Comparison of ENCODE assay signal across 9 cellular contexts in genomic region chr22:37498289-37498909, GRCh38. TPM values are rescaled to one million over a fixed set of nuclear protein-coding genes. Genes with fewer than 3 reads are reported as not detected.
DNase-seq lines count a peak whose midpoint lies in the region; ATAC-seq and TF ChIP-seq lines count a peak whose summit lies in the region.
"Had no signal": no experiment of that assay in that cellular context is flagged by ENCODE, and none has a peak within 500 bp of the region (broad histone marks: within the 10 kb centered on the region; RNA-seq: fewer than 3 reads in every experiment).

No MANE protein-coding gene starts in this region.

- BruUV-seq in HCT116 (replicated peaks; lab: Mats Ljungman, UMichigan) (no TSS peak), mammary epithelial cell (replicated peaks; lab: Mats Ljungman, UMichigan) (no TSS peak)

- no peaks in the 10 kb centered on the region for H3K9me2 ChIP-seq in HCT116 (ENCODE audit: insufficient read depth)

- peaks cover 22% of the 10 kb centered on the region for H3K27me3 Mint-ChIP-seq in neural progenitor cell (ENCODE audit: insufficient read depth, low read depth)

- H3K9me3 ChIP-seq in HCT116 (ENCODE audit: control insufficient read depth in 1 of 2, insufficient read depth in 1 of 2, low read depth in 1 of 2, low read length in 2 of 2) (no peaks in the 10 kb centered on the region), mammary epithelial cell (replicated peaks; ENCODE audit: insufficient read depth, low read length) (no peaks in the 10 kb centered on the region), neural progenitor cell (ENCODE audit: low read depth) (no peaks in the 10 kb centered on the region)

- 76% methylated on average over 14 of the region's 15 CpGs for whole genome bisulfite sequencing in mammary epithelial cell (ENCODE audit: low coverage, missing lambda C conversion rate)

- H3K79me2 ChIP-seq in HCT116 (ENCODE audit: insufficient read depth, low read length) (no peaks in the 10 kb centered on the region), mammary epithelial cell (ENCODE audit: insufficient read depth, low read length) (peaks cover 90% of the 10 kb centered on the region), neural progenitor cell (ENCODE audit: low read depth) (no peaks in the 10 kb centered on the region)

- no peak for TF ChIP-seq POLR2A in HCT116 (IDR thresholded peaks at IDR 0.05; ENCODE audit: borderline replicate concordance, extremely low read depth, insufficient read depth, insufficient read length)

- intact Hi-C loops in HCT116 (cut with micrococcal nuclease) (no loop called here), mammary epithelial cell (cut with micrococcal nuclease) (no loop called here)

- dilution Hi-C loops in mammary epithelial cell (cut with HindIII; ENCODE audit: low sequenced_read_pairs): loop anchor here (5.0 kb wide), 2 partner anchors 44 to 166 kb away; no protein-coding TSS in a partner anchor

- CTCF ChIA-PET in HCT116 (lab: Charles Lee): interaction anchor here (1.0 to 1.5 kb wide), 3 partner anchors 11 to 182 kb away, joined by 3 to 8 read pairs (median 4); no protein-coding TSS in a partner anchor
- CTCF ChIA-PET in mammary epithelial cell (lab: Charles Lee; ENCODE audit: low non-redundant PET): no interaction called here

- H3K36me3 ChIP-seq in HCT116 (ENCODE audit: control insufficient read depth in 1 of 2, insufficient read depth in 2 of 2, low read length in 2 of 2) (peaks cover 9 to 25% of the 10 kb centered on the region in 2 experiments; a peak in 3 of 4 replicates), mammary epithelial cell (ENCODE audit: insufficient read depth, low read length) (peaks cover 34% of the 10 kb centered on the region), neural progenitor cell (no peaks in the 10 kb centered on the region)

- H4K20me1 ChIP-seq in HCT116 (ENCODE audit: insufficient read depth) (no peaks in the 10 kb centered on the region), mammary epithelial cell (ENCODE audit: insufficient read depth, low read length) (no peaks in the 10 kb centered on the region), neural progenitor cell (ENCODE audit: low read depth) (no peaks in the 10 kb centered on the region)

- H3K9ac ChIP-seq in HCT116 (ENCODE audit: low read length) (peak overlapping the region; percentile 22; the same call in 1 of the 2 replicates), mammary epithelial cell (ENCODE audit: insufficient read depth, low read length) (no peak overlapping the region), neural progenitor cell (no peak overlapping the region)

- H3K27me3 ChIP-seq in HCT116 (ENCODE audit: insufficient read depth, low read length): no peaks in the 10 kb centered on the region
- no peaks in the 10 kb centered on the region for H3K27me3 ChIP-seq in mammary epithelial cell (ENCODE audit: insufficient read depth, low read length)
- H3K27me3 ChIP-seq in neural progenitor cell: no peaks in the 10 kb centered on the region

- no peak; the same call in none of the 2 replicates for TF ChIP-seq RAD21 in HCT116 (IDR thresholded peaks at IDR 0.05; ENCODE audit: low read depth)

- no peak overlapping the region for H3K4me3 Mint-ChIP-seq in neural progenitor cell

- no peak overlapping the region for H2AFZ ChIP-seq in HCT116 (ENCODE audit: low read depth, low read length, poor library complexity, severe bottlenecking)
- no peak overlapping the region for H2AFZ ChIP-seq in mammary epithelial cell (ENCODE audit: low read depth, low read length)
- no peak overlapping the region for H2AFZ ChIP-seq in neural progenitor cell (replicated peaks)

- DNase-seq in CD1c-positive myeloid dendritic cell (ENCODE audit: extremely low spot score) (peak; percentile 62), HCT116 (ENCODE audit: low read depth, low spot score) (no peak), UCSD-AML1 (lab: John Stamatoyannopoulos, UW; ENCODE audit: unreplicated experiment) (peak; percentile 69), mammary epithelial cell (no peak), neural progenitor cell (ENCODE audit: low spot score) (peak; percentile 89)

- H3K4me1 Mint-ChIP-seq in neural progenitor cell: peaks cover 46% of the 10 kb centered on the region

- peaks cover 2% of the 10 kb centered on the region for H3K36me3 Mint-ChIP-seq in neural progenitor cell

- in situ Hi-C loops in mammary epithelial cell (cut with MboI; ENCODE audit: low sequenced_read_pairs in 2 of 2): no loop called here

- TF ChIP-seq CTCF in HCT116 (IDR thresholded peaks at IDR 0.05 in 2 of 3, conservative IDR thresholded peaks at IDR 0.05 in 1 of 3; ENCODE audit: borderline replicate concordance in 1 of 3, insufficient read depth in 1 of 3, low read depth in 2 of 3, low read length in 2 of 3): peak in 2 of 3 experiments; percentile 82 to 88; a peak in 5 of 6 replicates
- TF ChIP-seq CTCF in mammary epithelial cell (conservative IDR thresholded peaks at IDR 0.05 in 1 of 2, IDR thresholded peaks at IDR 0.05 in 1 of 2; ENCODE audit: extremely low read depth in 1 of 2, insufficient read depth in 1 of 2, low read depth in 1 of 2, low read length in 2 of 2): peak; percentile 21 to 35
- peak; percentile 74 for TF ChIP-seq CTCF in neural progenitor cell (IDR thresholded peaks at IDR 0.05)

- H3K4me3 ChIP-seq in HCT116 (replicated peaks in 1 of 2; ENCODE audit: low read depth in 1 of 2, low read length in 2 of 2) (no peak overlapping the region; a peak in 1 of 4 replicates), mammary epithelial cell (replicated peaks in 1 of 3; ENCODE audit: insufficient read depth in 1 of 3, low read depth in 2 of 3, low read length in 3 of 3) (no peak overlapping the region), neural progenitor cell (no peak overlapping the region)

- H3K9me3 Mint-ChIP-seq in neural progenitor cell: no peaks in the 10 kb centered on the region

- H3F3A ChIP-seq in neural progenitor cell (ENCODE audit: low read depth): no peaks in the 10 kb centered on the region

- H3K27ac ChIP-seq in HCT116 (ENCODE audit: low read depth, low read length) (peak overlapping the region; percentile 51), mammary epithelial cell (ENCODE audit: insufficient read depth, low read depth, low read length) (no peak overlapping the region), neural progenitor cell (no peak overlapping the region)

- no peak overlapping the region for H3K27ac Mint-ChIP-seq in neural progenitor cell

- H3K4me2 ChIP-seq in HCT116 (ENCODE audit: low read length) (peak overlapping the region; percentile 61), mammary epithelial cell (ENCODE audit: insufficient read depth, low read depth, low read length) (peak overlapping the region; percentile 22), neural progenitor cell (no peak overlapping the region)

- peaks cover 51 to 69% of the 10 kb centered on the region in 2 experiments for H3K4me1 ChIP-seq in HCT116 (ENCODE audit: control insufficient read depth in 1 of 2, insufficient read depth in 2 of 2, low read length in 2 of 2)
- H3K4me1 ChIP-seq in mammary epithelial cell (ENCODE audit: insufficient read depth, low read length): peaks cover 58% of the 10 kb centered on the region
- peaks cover 11% of the 10 kb centered on the region for H3K4me1 ChIP-seq in neural progenitor cell

- RAD21 ChIA-PET in HCT116 (lab: Charles Lee; ENCODE audit: low non-redundant PET in 1 of 2, low total read pairs in 2 of 2, uncharacterized antibody in 2 of 2, unreplicated experiment in 2 of 2): interaction anchor here in 1 of 2 experiments (0.6 kb wide), 1 partner anchor 14 kb away, joined by 4 read pairs; no protein-coding TSS in a partner anchor

- ATAC-seq in HCT116 (peak; percentile 73), HG03520 (IDR thresholded peaks at IDR 0.05; ENCODE audit: unreplicated experiment) (no peak), HG03108 (IDR thresholded peaks at IDR 0.05; ENCODE audit: unreplicated experiment) (no peak), HG02588 (IDR thresholded peaks at IDR 0.05; ENCODE audit: unreplicated experiment) (no peak)

- POLR2A ChIA-PET in HCT116 (lab: Charles Lee): no interaction called here

TF ChIP-seq in HCT116, 20 proteins besides CTCF, POLR2A, EP300 and RAD21:
- TF ChIP-seq, protein P1, sequence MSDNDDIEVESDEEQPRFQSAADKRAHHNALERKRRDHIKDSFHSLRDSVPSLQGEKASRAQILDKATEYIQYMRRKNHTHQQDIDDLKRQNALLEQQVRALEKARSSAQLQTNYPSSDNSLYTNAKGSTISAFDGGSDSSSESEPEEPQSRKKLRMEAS (IDR thresholded peaks at IDR 0.05): no peak
- TF ChIP-seq EZH2 (IDR thresholded peaks at IDR 0.05): no peak
- no peak for TF ChIP-seq ZNF274 (IDR thresholded peaks at IDR 0.05; ENCODE audit: low read depth, low read length)
TF ChIP-seq in HCT116: peak in this region for 0.

RNA-seq across cellular contexts. Expression of gene MFNG, which starts 12.2 kb away (rescaled TPM):
- total RNA-seq in HCT116 (2021; ENCODE audit: unreplicated experiment) (4.5 TPM), mammary epithelial cell (10 to 100 TPM in 1 of 2 donors, 1 to 10 TPM in 1; 3.5 to 48.9 TPM), neural progenitor cell (ENCODE audit: low replicate concordance) (2.3 and 10.6 TPM in 2 replicates)
- polyA plus RNA-seq in HCT116 (2012): 3.3 and 3.4 TPM in 2 replicates
- 6.0 TPM for polyA plus RNA-seq in mammary epithelial cell
- not detected for polyA minus RNA-seq in mammary epithelial cell
- total RNA-seq: HT1080 had no signal

RNA-seq across cellular contexts. Expression of gene CARD10, which starts 20.8 kb away (rescaled TPM):
- total RNA-seq in HCT116 (2021; ENCODE audit: unreplicated experiment) (32.0 TPM), mammary epithelial cell (100 to 1,000 TPM in 1 of 2 donors, 10 to 100 TPM in 1; 62.0 to 152 TPM), neural progenitor cell (ENCODE audit: low replicate concordance) (1.5 and 6.2 TPM in 2 replicates)
- polyA plus RNA-seq in HCT116 (2012): 22.8 and 27.4 TPM in 2 replicates
- polyA plus RNA-seq in mammary epithelial cell: 71.0 TPM
- 118 TPM for polyA minus RNA-seq in mammary epithelial cell

Comparison
In these comparisons a context has a peak if more than half of its experiments do, and no peak if none do; other contexts are left out.
1. DNase-seq: peak in CD1c-positive myeloid dendritic cell (single experiment), UCSD-AML1 (single experiment) and neural progenitor cell (single experiment); none in HCT116 (single experiment) and mammary epithelial cell (single experiment).
2. CTCF ChIP-seq: peak in every context shown above with its lines; median percentile 85 in HCT116; 74 in neural progenitor cell; 28 in mammary epithelial cell.